ENCODE assay signal across 1 cellular context in the genomic region with DNA sequence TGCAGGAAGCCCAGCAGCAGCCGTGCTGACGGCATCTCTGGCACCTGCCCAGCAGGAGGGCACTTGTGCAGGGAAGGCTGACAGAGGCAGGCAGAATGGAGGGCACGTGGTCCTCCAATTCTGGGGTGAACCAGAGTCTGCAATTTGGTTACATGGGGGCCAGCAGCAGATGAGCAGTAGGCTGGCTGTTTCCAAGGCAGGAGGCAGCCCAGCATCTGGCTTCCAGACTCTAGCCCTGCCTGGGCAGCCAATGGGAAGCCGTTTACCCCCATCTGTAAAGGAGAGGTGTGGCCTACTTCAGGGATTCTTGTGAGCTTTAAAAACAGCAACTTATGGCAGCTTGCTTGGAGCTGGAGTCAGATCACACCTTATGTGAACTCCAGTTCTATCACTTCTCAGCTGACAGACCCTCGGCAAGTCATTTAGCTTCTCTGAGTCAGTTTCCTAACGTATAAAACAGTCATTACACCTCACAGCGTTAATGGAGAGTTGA.
TF ChIP-seq lines count a peak whose summit lies in the region.

No MANE protein-coding gene starts in this region.

TF ChIP-seq in HEK293, 187 proteins besides CTCF, POLR2A, EP300 and RAD21 (continued from another document):
- TF ChIP-seq SP2 (tag by site-specific recombination; IDR thresholded peaks at IDR 0.05), result no peak
- no peak for TF ChIP-seq ZNF175 (tag by site-specific recombination; IDR thresholded peaks at IDR 0.05)
- TF ChIP-seq, protein P1, sequence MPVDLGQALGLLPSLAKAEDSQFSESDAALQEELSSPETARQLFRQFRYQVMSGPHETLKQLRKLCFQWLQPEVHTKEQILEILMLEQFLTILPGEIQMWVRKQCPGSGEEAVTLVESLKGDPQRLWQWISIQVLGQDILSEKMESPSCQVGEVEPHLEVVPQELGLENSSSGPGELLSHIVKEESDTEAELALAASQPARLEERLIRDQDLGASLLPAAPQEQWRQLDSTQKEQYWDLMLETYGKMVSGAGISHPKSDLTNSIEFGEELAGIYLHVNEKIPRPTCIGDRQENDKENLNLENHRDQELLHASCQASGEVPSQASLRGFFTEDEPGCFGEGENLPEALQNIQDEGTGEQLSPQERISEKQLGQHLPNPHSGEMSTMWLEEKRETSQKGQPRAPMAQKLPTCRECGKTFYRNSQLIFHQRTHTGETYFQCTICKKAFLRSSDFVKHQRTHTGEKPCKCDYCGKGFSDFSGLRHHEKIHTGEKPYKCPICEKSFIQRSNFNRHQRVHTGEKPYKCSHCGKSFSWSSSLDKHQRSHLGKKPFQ (tag by site-specific recombination; IDR thresholded peaks at IDR 0.05), result peak; percentile 71
- TF ChIP-seq OSR2 (tag by site-specific recombination; IDR thresholded peaks at IDR 0.05), result peak; percentile 83
- TF ChIP-seq ZNF311 (tag by site-specific recombination; IDR thresholded peaks at IDR 0.05; ENCODE audit: borderline replicate concordance), result no peak
- TF ChIP-seq, protein P2, sequence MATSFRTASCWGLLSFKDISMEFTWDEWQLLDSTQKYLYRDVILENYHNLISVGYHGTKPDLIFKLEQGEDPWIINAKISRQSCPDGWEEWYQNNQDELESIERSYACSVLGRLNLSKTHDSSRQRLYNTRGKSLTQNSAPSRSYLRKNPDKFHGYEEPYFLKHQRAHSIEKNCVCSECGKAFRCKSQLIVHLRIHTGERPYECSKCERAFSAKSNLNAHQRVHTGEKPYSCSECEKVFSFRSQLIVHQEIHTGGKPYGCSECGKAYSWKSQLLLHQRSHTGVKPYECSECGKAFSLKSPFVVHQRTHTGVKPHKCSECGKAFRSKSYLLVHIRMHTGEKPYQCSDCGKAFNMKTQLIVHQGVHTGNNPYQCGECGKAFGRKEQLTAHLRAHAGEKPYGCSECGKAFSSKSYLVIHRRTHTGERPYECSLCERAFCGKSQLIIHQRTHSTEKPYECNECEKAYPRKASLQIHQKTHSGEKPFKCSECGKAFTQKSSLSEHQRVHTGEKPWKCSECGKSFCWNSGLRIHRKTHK (tag by site-specific recombination; IDR thresholded peaks at IDR 0.05), result no peak
- 0 out of 2 replicates have a peak, but pooled peaks have one; percentile 10 for TF ChIP-seq ZBTB8A (tag by site-specific recombination; IDR thresholded peaks at IDR 0.05)
- no peak for TF ChIP-seq MYNN (tag by site-specific recombination; IDR thresholded peaks at IDR 0.05; ENCODE audit: borderline replicate concordance)
